ENCODE assay signal across 22 cellular contexts in genomic region chr4:48709920-48710319, GRCh38.
"Had no signal": no experiment of that assay in that cellular context is flagged by ENCODE, and none has a peak within 500 bp of the region (broad histone marks: within the 10 kb centered on the region; RNA-seq: fewer than 3 reads in every experiment).

No MANE protein-coding gene starts in this region.

- H3K27ac Mint-ChIP-seq: activated CD4-positive, alpha-beta memory T cell treated with anti-CD3 and anti-CD28 coated beads for 36 hours; activated CD4-positive, alpha-beta T cell treated with anti-CD3 and anti-CD28 coated beads, Interleukin-2, amount 10 ng/mL, durations not matched to agents 7 days and 5 days; activated naive CD4-positive, alpha-beta T cell treated with anti-CD3 and anti-CD28 coated beads, Interleukin-2, amount 10 ng/mL, durations not matched to agents 7 days and 5 days; activated naive CD8-positive, alpha-beta T cell treated with anti-CD3 and anti-CD28 coated beads for 36 hours; activated T-helper 17 cell treated with anti-CD3 and anti-CD28 coated beads, Interleukin-2, amount 50 U/mL, for 72 hours had no signal

- H3K4me2 ChIP-seq: PC-9 had no signal

- H3K4me3 Mint-ChIP-seq: activated CD4-positive, alpha-beta memory T cell treated with anti-CD3 and anti-CD28 coated beads for 36 hours; activated CD4-positive, alpha-beta T cell treated with anti-CD3 and anti-CD28 coated beads, Interleukin-2, amount 10 ng/mL, durations not matched to agents 7 days and 5 days; activated naive CD4-positive, alpha-beta T cell treated with anti-CD3 and anti-CD28 coated beads, Interleukin-2, amount 10 ng/mL, durations not matched to agents 7 days and 5 days; activated naive CD8-positive, alpha-beta T cell treated with anti-CD3 and anti-CD28 coated beads for 36 hours; activated T-helper 17 cell treated with anti-CD3 and anti-CD28 coated beads, Interleukin-2, amount 50 U/mL, for 72 hours had no signal

- H3K4me3 ChIP-seq: PC-9 had no signal

- H3K27ac ChIP-seq: PC-9, VCaP had no signal

- H3K9me3 Mint-ChIP-seq: activated T-helper 17 cell treated with anti-CD3 and anti-CD28 coated beads, Interleukin-2, amount 50 U/mL, for 72 hours had no signal

- FAIRE-seq: TTC549 had no signal

- ATAC-seq: activated T-helper 17 cell treated with anti-CD3 and anti-CD28 coated beads, Interleukin-2, amount 50 U/mL, for 72 hours had no signal

- H2AFZ ChIP-seq: PC-9 had no signal

- H3K27me3 Mint-ChIP-seq: activated CD4-positive, alpha-beta memory T cell treated with anti-CD3 and anti-CD28 coated beads for 36 hours; activated CD4-positive, alpha-beta T cell treated with anti-CD3 and anti-CD28 coated beads, Interleukin-2, amount 10 ng/mL, durations not matched to agents 7 days and 5 days; activated naive CD4-positive, alpha-beta T cell treated with anti-CD3 and anti-CD28 coated beads, Interleukin-2, amount 10 ng/mL, durations not matched to agents 7 days and 5 days; activated naive CD8-positive, alpha-beta T cell treated with anti-CD3 and anti-CD28 coated beads for 36 hours; activated T-helper 17 cell treated with anti-CD3 and anti-CD28 coated beads, Interleukin-2, amount 50 U/mL, for 72 hours had no signal

- DNase-seq: activated CD4-positive, alpha-beta memory T cell treated with anti-CD3 and anti-CD28 coated beads for 36 hours; activated CD4-positive, alpha-beta T cell treated with anti-CD3 and anti-CD28 coated beads, Interleukin-2, amount 10 ng/mL, durations not matched to agents 7 days and 5 days; activated CD4-positive, CD25-positive, alpha-beta regulatory T cell; activated CD8-positive, alpha-beta memory T cell treated with anti-CD3 and anti-CD28 coated beads for 24 hours; activated gamma-delta T cell treated with Interleukin-2 at 50 U/mL for 16 hours; activated naive CD4-positive, alpha-beta T cell treated with anti-CD3 and anti-CD28 coated beads, Interleukin-2, amount 10 ng/mL, durations not matched to agents 7 days and 5 days; activated naive CD8-positive, alpha-beta T cell treated with anti-CD3 and anti-CD28 coated beads for 36 hours; activated T-cell treated with anti-CD3 and anti-CD28 coated beads, Interleukin-2, amount 50 U/mL, for 48 hours; central memory CD4-positive, alpha-beta T cell; KG1; NCI-H1092; NCI-H1417; NCI-H2029 treated with DMSO at 0.1 percent for 48 hours; NCI-H345; NCI-H510A treated with DMSO at 0.1 percent for 48 hours; PC-9; SIG-M5; T-helper 2 cell; T1000 had no signal
